In the genomic region with DNA sequence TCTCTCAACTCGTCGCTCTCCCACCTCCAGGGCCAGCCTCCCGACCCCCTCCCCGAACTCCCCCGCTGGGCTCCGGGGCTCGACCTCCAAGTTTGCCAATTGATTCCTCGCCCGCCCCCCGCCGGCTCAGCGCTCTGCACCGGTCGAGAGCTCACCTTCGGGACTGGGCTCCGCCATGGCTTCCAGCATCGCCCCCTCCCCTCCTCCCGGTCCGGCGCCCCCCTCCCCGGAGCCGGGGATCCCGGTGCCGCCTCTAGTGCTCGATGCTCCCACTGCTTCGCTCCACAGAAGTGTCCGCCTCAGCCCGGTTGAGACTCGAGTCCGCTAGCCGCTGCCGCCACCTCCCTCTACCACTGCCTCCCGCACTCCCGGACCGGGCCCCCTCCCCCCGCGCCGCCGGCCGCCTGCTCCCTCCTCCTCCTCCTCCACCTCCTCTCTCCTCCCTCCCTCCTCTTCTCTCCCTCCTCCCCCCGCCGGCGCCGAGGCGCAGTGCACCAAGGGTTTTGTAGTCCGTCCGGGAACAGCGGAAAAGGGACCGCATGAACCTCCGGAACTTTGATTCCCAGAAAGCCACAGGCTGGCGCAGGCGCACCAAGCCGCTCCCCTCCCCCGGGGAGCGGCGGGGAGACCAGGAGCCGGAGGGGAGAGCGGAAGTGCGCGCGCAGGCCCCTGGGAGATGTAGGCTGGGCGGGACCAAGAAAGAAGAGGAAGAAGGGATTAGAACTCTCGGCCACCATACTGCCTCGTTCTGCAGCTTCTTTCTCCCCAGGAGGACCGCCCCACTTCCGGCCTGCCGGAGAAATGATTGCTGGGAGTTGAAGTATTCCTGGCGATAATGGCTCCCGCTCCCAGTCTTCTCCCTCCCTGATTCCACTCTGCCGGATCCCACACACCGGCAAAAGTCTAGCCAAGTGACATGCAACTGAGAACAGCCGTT, we compare ENCODE assay signal across 8 cellular contexts. TPM values are rescaled to one million over a fixed set of nuclear protein-coding genes. Genes with fewer than 3 reads are reported as not detected.
DNase-seq lines count a peak whose midpoint lies in the region; ATAC-seq, FAIRE-seq and TF ChIP-seq lines count a peak whose summit lies in the region.

A gene (minus strand): TSS at position 367 of the 937 bp plus-strand sequence. CDS start 178 bp downstream, at position 189.

- H3K27me3 Mint-ChIP-seq in WTC11 (ENCODE audit: low read depth): no peaks in the 10 kb centered on the region

- WGBS in A549 (ENCODE audit: missing lambda C conversion rate): 1% methylated on average over 44 of the region's 72 CpGs
- 1% methylated on average over 47 to 72 of the region's 72 CpGs for WGBS in small intestine, 3 donors

- peak within 1 kb of the TSS; percentile 95 for H3K4me3 Mint-ChIP-seq in WTC11

- H3K36me3 Mint-ChIP-seq in WTC11: peaks cover 35% of the 10 kb centered on the region

- H3K9me3 Mint-ChIP-seq in WTC11: no peaks in the 10 kb centered on the region

- TF ChIP-seq RAD21 in A549 (conservative IDR thresholded peaks at IDR 0.05 in 1 of 2, IDR thresholded peaks at IDR 0.05 in 1 of 2): no peak

- H3K27ac Mint-ChIP-seq in WTC11: peak within 1 kb of the TSS; percentile 93

- POLR2A ChIA-PET in A549 (lab: Yijun Ruan, JAX): interaction anchor here (0.6 to 6.9 kb wide), 4 partner anchors 12 to 19 kb away, joined by 3 to 63 read pairs (median 4); a partner anchor contains a TSS
- POLR2A ChIA-PET in WTC11 (lab: Charles Lee): interaction anchor here (0.7 to 1.8 kb wide), 5 partner anchors 12 to 90 kb away, joined by 3 to 8 read pairs (median 4); a partner anchor contains a TSS

- no peak for FAIRE-seq in A549 (lab: Jason Lieb, UNC)
- FAIRE-seq in small intestine (lab: Jason Lieb, UNC): no peak

- peaks cover 2 to 5% of the 10 kb centered on the region in 2 donors for H3K36me3 ChIP-seq in small intestine (ENCODE audit: control insufficient read depth in 2 of 2, insufficient read depth in 2 of 2, low read length in 2 of 2)

- peak within 1 kb of the TSS; percentile 97 for H3K4me2 ChIP-seq in A549

- H3K27ac ChIP-seq in A549 (peak within 1 kb of the TSS; percentile 98 to 100), small intestine (ENCODE audit: low read depth in 1 of 2, low read length in 1 of 2) (peak within 1 kb of the TSS; percentile 68 to 99)

- ATAC-seq in A549 (peak; percentile 54 to 79), GM18870 (IDR thresholded peaks at IDR 0.05; ENCODE audit: unreplicated experiment) (peak; percentile 47), HG03139 (IDR thresholded peaks at IDR 0.05; ENCODE audit: unreplicated experiment) (peak; percentile 46), WTC11 (peak; percentile 73)

- TF ChIP-seq POLR2A in A549 (IDR thresholded peaks at IDR 0.05; ENCODE audit: low read length): peak; percentile 70

- CTCF ChIA-PET in A549 (lab: Yijun Ruan, JAX) (interaction anchor here (0.9 to 17.3 kb wide), 7 partner anchors 10 to 61 kb away, joined by 3 to 169 read pairs (median 11); a partner anchor contains a TSS), WTC11 (lab: Charles Lee) (interaction anchor here (0.6 to 6.0 kb wide), 7 partner anchors 8 to 62 kb away, joined by 4 to 36 read pairs (median 6); a partner anchor contains a TSS)

- H3K27me3 ChIP-seq in small intestine (ENCODE audit: control insufficient read depth in 2 of 2, insufficient read depth in 2 of 2, low read length in 2 of 2): no peaks in the 10 kb centered on the region

- TF ChIP-seq CTCF in A549 (IDR thresholded peaks at IDR 0.05) (no peak), WTC11 (IDR thresholded peaks at IDR 0.05) (no peak), cardiac fibroblast (IDR thresholded peaks at IDR 0.05; ENCODE audit: low read depth, low read length) (no peak)

- H3K9me3 ChIP-seq in A549: no peaks in the 10 kb centered on the region
- no peaks in the 10 kb centered on the region for H3K9me3 ChIP-seq in small intestine (ENCODE audit: control insufficient read depth, low read depth)

- H3K4me1 ChIP-seq in A549 (peaks cover 52% of the 10 kb centered on the region), small intestine (ENCODE audit: control insufficient read depth in 2 of 2, insufficient read depth in 1 of 2, low read depth in 1 of 2, low read length in 1 of 2) (peaks cover 3% of the 10 kb centered on the region in 2 donors)

- H3K4me3 ChIP-seq in A549: peak within 1 kb of the TSS; percentile 99
- peak within 1 kb of the TSS; percentile 94 to 100 for H3K4me3 ChIP-seq in cardiac fibroblast (replicated peaks in 1 of 2; ENCODE audit: low read depth in 2 of 2, low read length in 2 of 2)
- H3K4me3 ChIP-seq in small intestine (ENCODE audit: low read depth in 1 of 2, low read length in 2 of 2): peak within 1 kb of the TSS; percentile 93 to 95

- H3K4me1 Mint-ChIP-seq in WTC11: peaks cover 39% of the 10 kb centered on the region

- no peak for TF ChIP-seq EP300 in A549 (IDR thresholded peaks at IDR 0.05)

- peak; percentile 100 for DNase-seq in A549 (ENCODE audit: low read depth in 1 of 2, low spot score in 1 of 2)
- DNase-seq in NCI-H226: peak; percentile 99
- DNase-seq in WTC11 (ENCODE audit: low spot score): peak; percentile 99
- DNase-seq in cardiac fibroblast (ENCODE audit: low read depth in 2 of 2): peak; percentile 100
- DNase-seq in iPS-NIHi11 (ENCODE audit: low spot score): peak; percentile 90
- DNase-seq in small intestine: peak; percentile 100

TF ChIP-seq in A549, 52 proteins besides CTCF, POLR2A, EP300 and RAD21 (continues in another document):
- TF ChIP-seq HDAC2 (IDR thresholded peaks at IDR 0.05) (no peak), MYC (IDR thresholded peaks at IDR 0.05; ENCODE audit: borderline replicate concordance, low read length) (peak; percentile 75; the same call in 1 of the 2 replicates), ZNF302 (CRISPR knock-in tag; IDR thresholded peaks at IDR 0.05) (no peak), FOXS1 (CRISPR knock-in tag; IDR thresholded peaks at IDR 0.05) (no peak), EHMT2 (IDR thresholded peaks at IDR 0.05; ENCODE audit: low read depth) (no peak), ZSCAN20 (CRISPR knock-in tag; IDR thresholded peaks at IDR 0.05) (no peak), RNF2 (IDR thresholded peaks at IDR 0.05; ENCODE audit: borderline replicate concordance, low read depth) (no peak), KDM5A (IDR thresholded peaks at IDR 0.05) (no peak), RARB (CRISPR knock-in tag; IDR thresholded peaks at IDR 0.05) (no peak), ZC3H11A (IDR thresholded peaks at IDR 0.05) (no peak), RFX5 (IDR thresholded peaks at IDR 0.05) (no peak), CEBPB (IDR thresholded peaks at IDR 0.05) (no peak), RCOR1 (IDR thresholded peaks at IDR 0.05; ENCODE audit: low read depth, low read length) (no peak), JUN (IDR thresholded peaks at IDR 0.05) (peak; percentile 73 to 81; a peak in 3 of 5 replicates)
- TF ChIP-seq, protein P1, sequence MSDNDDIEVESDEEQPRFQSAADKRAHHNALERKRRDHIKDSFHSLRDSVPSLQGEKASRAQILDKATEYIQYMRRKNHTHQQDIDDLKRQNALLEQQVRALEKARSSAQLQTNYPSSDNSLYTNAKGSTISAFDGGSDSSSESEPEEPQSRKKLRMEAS (IDR thresholded peaks at IDR 0.05): peak; percentile 52
- TF ChIP-seq, protein P2, sequence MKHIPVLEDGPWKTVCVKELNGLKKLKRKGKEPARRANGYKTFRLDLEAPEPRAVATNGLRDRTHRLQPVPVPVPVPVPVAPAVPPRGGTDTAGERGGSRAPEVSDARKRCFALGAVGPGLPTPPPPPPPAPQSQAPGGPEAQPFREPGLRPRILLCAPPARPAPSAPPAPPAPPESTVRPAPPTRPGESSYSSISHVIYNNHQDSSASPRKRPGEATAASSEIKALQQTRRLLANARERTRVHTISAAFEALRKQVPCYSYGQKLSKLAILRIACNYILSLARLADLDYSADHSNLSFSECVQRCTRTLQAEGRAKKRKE (CRISPR knock-in tag; IDR thresholded peaks at IDR 0.05; ENCODE audit: low read depth): no peak

TF ChIP-seq in WTC11, 78 proteins besides CTCF, POLR2A, EP300 and RAD21 (continues in another document):
- TF ChIP-seq, protein P3, sequence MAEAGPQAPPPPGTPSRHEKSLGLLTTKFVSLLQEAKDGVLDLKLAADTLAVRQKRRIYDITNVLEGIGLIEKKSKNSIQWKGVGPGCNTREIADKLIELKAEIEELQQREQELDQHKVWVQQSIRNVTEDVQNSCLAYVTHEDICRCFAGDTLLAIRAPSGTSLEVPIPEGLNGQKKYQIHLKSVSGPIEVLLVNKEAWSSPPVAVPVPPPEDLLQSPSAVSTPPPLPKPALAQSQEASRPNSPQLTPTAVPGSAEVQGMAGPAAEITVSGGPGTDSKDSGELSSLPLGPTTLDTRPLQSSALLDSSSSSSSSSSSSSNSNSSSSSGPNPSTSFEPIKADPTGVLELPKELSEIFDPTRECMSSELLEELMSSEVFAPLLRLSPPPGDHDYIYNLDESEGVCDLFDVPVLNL (CRISPR knock-in tag; IDR thresholded peaks at IDR 0.05; ENCODE audit: borderline replicate concordance, low read depth): no peak
- TF ChIP-seq NFATC4 (CRISPR knock-in tag; IDR thresholded peaks at IDR 0.05) (no peak), ZNF263 (CRISPR knock-in tag; IDR thresholded peaks at IDR 0.05; ENCODE audit: low read depth) (peak; percentile 100), SMAD3 (CRISPR knock-in tag; IDR thresholded peaks at IDR 0.05; ENCODE audit: borderline replicate concordance) (no peak), NFE2L1 (CRISPR knock-in tag; IDR thresholded peaks at IDR 0.05) (no peak), GTF2I (CRISPR knock-in tag; conservative IDR thresholded peaks at IDR 0.05) (no peak), ZNF232 (CRISPR knock-in tag; IDR thresholded peaks at IDR 0.05) (no peak), CBFB (CRISPR knock-in tag; IDR thresholded peaks at IDR 0.05; ENCODE audit: low read depth) (0 out of 2 replicates have a peak, but pooled peaks have one; percentile 47), ELF4 (CRISPR knock-in tag; IDR thresholded peaks at IDR 0.05; ENCODE audit: low read depth) (peak; percentile 96; the same call in 1 of the 2 replicates)
- TF ChIP-seq, protein P4, sequence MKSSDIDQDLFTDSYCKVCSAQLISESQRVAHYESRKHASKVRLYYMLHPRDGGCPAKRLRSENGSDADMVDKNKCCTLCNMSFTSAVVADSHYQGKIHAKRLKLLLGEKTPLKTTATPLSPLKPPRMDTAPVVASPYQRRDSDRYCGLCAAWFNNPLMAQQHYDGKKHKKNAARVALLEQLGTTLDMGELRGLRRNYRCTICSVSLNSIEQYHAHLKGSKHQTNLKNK (CRISPR knock-in tag; IDR thresholded peaks at IDR 0.05): no peak

RNA-seq across cellular contexts. Expression of the gene that starts here (rescaled TPM):
- 52.1 and 61.2 TPM in 2 replicates for polyA plus RNA-seq in A549 (2011; rRNA removed)
- polyA plus RNA-seq in A549 (2012; cell fraction: cytosol; rRNA removed): 43.2 and 48.2 TPM in 2 replicates
- polyA plus RNA-seq in A549 (2012; cell fraction: nucleus; rRNA removed): 28.6 and 32.6 TPM in 2 replicates
- polyA plus RNA-seq in A549 (2017; fragmentation: RNase III; extraction: RNeasy Plus Mini Kit Qiagen cat#74134 plus additional on column Dnase treatment): 70.9 to 80.2 TPM (median 79.1 TPM) in 3 replicates
- 66.5 and 74.4 TPM in 2 replicates for polyA minus RNA-seq in A549 (2011; rRNA and poly(A)+ RNA removed)
- total RNA-seq in WTC11 (2021): 45.8 to 50.1 TPM (median 49.1 TPM) in 3 replicates
- polyA plus RNA-seq in small intestine: 10 to 100 TPM; 26.4 to 40.3 (median 31.8) TPM

Comparison
In these comparisons a context has a peak if more than half of its experiments do, and no peak if none do; other contexts are left out.
1. Peak in every context shown above with its lines: DNase-seq, ATAC-seq, H3K4me3 ChIP-seq and H3K27ac ChIP-seq.